Comparison of ENCODE assay signal across 16 cellular contexts in genomic region chr1:31905093-31905509, GRCh38. TPM values are rescaled to one million over a fixed set of nuclear protein-coding genes. Genes with fewer than 3 reads are reported as not detected.
DNase-seq lines count a peak whose midpoint lies in the region; ATAC-seq and TF ChIP-seq lines count a peak whose summit lies in the region.
"Had no signal": no experiment of that assay in that cellular context is flagged by ENCODE, and none has a peak within 500 bp of the region (broad histone marks: within the 10 kb centered on the region; RNA-seq: fewer than 3 reads in every experiment).

No MANE protein-coding gene starts in this region.

- TF ChIP-seq POLR2A in GM18505 (IDR thresholded peaks at IDR 0.05; ENCODE audit: borderline replicate concordance, extremely low read depth, insufficient read depth, insufficient read length), result peak; percentile 16

- no peak for DNase-seq in activated CD4-positive, alpha-beta T cell treated with anti-CD3 and anti-CD28 coated beads, Interleukin-2, amount 10 ng/mL, durations not matched to agents 24 days and 14 days
- DNase-seq in activated CD4-positive, alpha-beta T cell treated with anti-CD3 and anti-CD28 coated beads, Interleukin-2, amount 50 U/mL, for 4 hours, result no peak
- DNase-seq in activated naive CD8-positive, alpha-beta T cell treated with anti-CD3 and anti-CD28 coated beads, Interleukin-2, amount 10 ng/mL, durations not matched to agents 7 days and 5 days, result no peak
- DNase-seq in nephron progenitor cell (no peak), GM10248 (ENCODE audit: extremely low spot score) (no peak), pons (ENCODE audit: low spot score) (no peak)
- DNase-seq: activated effector memory CD4-positive, alpha-beta T cell treated with anti-CD3 and anti-CD28 coated beads, Interleukin-2, amount 50 U/mL, for 16 hours; DMS53; KG1; mesendoderm; NCI-H2081 treated with DMSO at 0.1 percent for 48 hours; Right ventricle myocardium superior; thyroid gland had no signal

- intact Hi-C loops in activated CD4-positive, alpha-beta T cell treated with anti-CD3 and anti-CD28 coated beads, Interleukin-2, amount 10 ng/mL, durations not matched to agents 24 days and 14 days (cut with micrococcal nuclease), result no loop called here

- peaks cover 5% of the 10 kb centered on the region for H3K9me3 Mint-ChIP-seq in activated CD4-positive, alpha-beta T cell treated with anti-CD3 and anti-CD28 coated beads, Interleukin-2, amount 10 ng/mL, durations not matched to agents 24 days and 14 days
- H3K9me3 Mint-ChIP-seq in activated naive CD8-positive, alpha-beta T cell treated with anti-CD3 and anti-CD28 coated beads, Interleukin-2, amount 10 ng/mL, durations not matched to agents 7 days and 5 days, result peaks cover 4% of the 10 kb centered on the region
- H3K9me3 Mint-ChIP-seq in nephron progenitor cell, result peaks cover 11% of the 10 kb centered on the region

- peaks cover 61% of the 10 kb centered on the region for H3K36me3 Mint-ChIP-seq in activated CD4-positive, alpha-beta T cell treated with anti-CD3 and anti-CD28 coated beads, Interleukin-2, amount 10 ng/mL, durations not matched to agents 24 days and 14 days (ENCODE audit: low read depth)
- peaks cover 53% of the 10 kb centered on the region for H3K36me3 Mint-ChIP-seq in activated naive CD8-positive, alpha-beta T cell treated with anti-CD3 and anti-CD28 coated beads, Interleukin-2, amount 10 ng/mL, durations not matched to agents 7 days and 5 days
- peaks cover 53% of the 10 kb centered on the region for H3K36me3 Mint-ChIP-seq in nephron progenitor cell (ENCODE audit: low read depth)

- peaks cover 34% of the 10 kb centered on the region for H3K4me1 Mint-ChIP-seq in activated CD4-positive, alpha-beta T cell treated with anti-CD3 and anti-CD28 coated beads, Interleukin-2, amount 10 ng/mL, durations not matched to agents 24 days and 14 days
- H3K4me1 Mint-ChIP-seq in activated naive CD8-positive, alpha-beta T cell treated with anti-CD3 and anti-CD28 coated beads, Interleukin-2, amount 10 ng/mL, durations not matched to agents 7 days and 5 days, result peaks cover 22% of the 10 kb centered on the region
- H3K4me1 Mint-ChIP-seq in nephron progenitor cell, result peaks cover 4% of the 10 kb centered on the region
- H3K4me1 Mint-ChIP-seq: neural progenitor cell had no signal

- H3K27ac Mint-ChIP-seq in activated CD4-positive, alpha-beta T cell treated with anti-CD3 and anti-CD28 coated beads, Interleukin-2, amount 10 ng/mL, durations not matched to agents 24 days and 14 days, result peak overlapping the region; percentile 36
- peak overlapping the region; percentile 37 for H3K27ac Mint-ChIP-seq in activated naive CD8-positive, alpha-beta T cell treated with anti-CD3 and anti-CD28 coated beads, Interleukin-2, amount 10 ng/mL, durations not matched to agents 7 days and 5 days
- H3K27ac Mint-ChIP-seq in nephron progenitor cell, result peak overlapping the region; percentile 17

- no peak overlapping the region for H3K4me3 Mint-ChIP-seq in activated CD4-positive, alpha-beta T cell treated with anti-CD3 and anti-CD28 coated beads, Interleukin-2, amount 10 ng/mL, durations not matched to agents 24 days and 14 days
- H3K4me3 Mint-ChIP-seq in activated naive CD8-positive, alpha-beta T cell treated with anti-CD3 and anti-CD28 coated beads, Interleukin-2, amount 10 ng/mL, durations not matched to agents 7 days and 5 days, result no peak overlapping the region
- H3K4me3 Mint-ChIP-seq in nephron progenitor cell, result no peak overlapping the region
- H3K4me3 Mint-ChIP-seq: neural progenitor cell had no signal

- ATAC-seq in GM18505 (IDR thresholded peaks at IDR 0.05; ENCODE audit: unreplicated experiment) (no peak), GM18502 (IDR thresholded peaks at IDR 0.05; ENCODE audit: poor library complexity, unreplicated experiment) (no peak)
- ATAC-seq in activated naive CD8-positive, alpha-beta T cell treated with anti-CD3 and anti-CD28 coated beads, Interleukin-2, amount 10 ng/mL, durations not matched to agents 7 days and 5 days (ENCODE audit: low read depth), result no peak

- POLR2A ChIA-PET in activated naive CD8-positive, alpha-beta T cell treated with anti-CD3 and anti-CD28 coated beads, Interleukin-2, amount 10 ng/mL, durations not matched to agents 7 days and 5 days (lab: Charles Lee), result interaction anchor here (0.5 to 1.7 kb wide), 7 partner anchors 15 to 71 kb away, joined by 3 to 6 read pairs (median 4); partner anchors contain the start of gene PTP4A2
- POLR2A ChIA-PET in GM10248 (lab: Yijun Ruan, JAX), result interaction anchor here (1.3 kb wide), 1 partner anchor 59 kb away, joined by 3 read pairs; no protein-coding TSS in a partner anchor

- H3K27me3 Mint-ChIP-seq in activated CD4-positive, alpha-beta T cell treated with anti-CD3 and anti-CD28 coated beads, Interleukin-2, amount 10 ng/mL, durations not matched to agents 24 days and 14 days, result no peaks in the 10 kb centered on the region
- no peaks in the 10 kb centered on the region for H3K27me3 Mint-ChIP-seq in activated naive CD8-positive, alpha-beta T cell treated with anti-CD3 and anti-CD28 coated beads, Interleukin-2, amount 10 ng/mL, durations not matched to agents 7 days and 5 days
- peaks cover 4% of the 10 kb centered on the region for H3K27me3 Mint-ChIP-seq in nephron progenitor cell (ENCODE audit: low read depth, poor library complexity)

- CTCF ChIA-PET in GM10248 (lab: Yijun Ruan, JAX), result interaction anchor here (0.8 to 5.2 kb wide), 6 partner anchors 9 to 59 kb away, joined by 3 to 23 read pairs (median 4); no protein-coding TSS in a partner anchor

- TF ChIP-seq CTCF in nephron progenitor cell (IDR thresholded peaks at IDR 0.05), result no peak
- no peak for TF ChIP-seq CTCF in GM10248 (IDR thresholded peaks at IDR 0.05; ENCODE audit: control extremely low read depth, extremely low read depth, low read depth, missing control alignments)

RNA-seq across cellular contexts. Expression of gene PTP4A2, which starts 33.1 kb away (rescaled TPM):
- 363 and 390 TPM in 2 replicates for total RNA-seq in activated CD4-positive, alpha-beta T cell treated with anti-CD3 and anti-CD28 coated beads, Interleukin-2, amount 10 ng/mL, durations not matched to agents 24 days and 14 days
- 100 to 1,000 TPM; 356 to 363 TPM for total RNA-seq in activated naive CD8-positive, alpha-beta T cell treated with anti-CD3 and anti-CD28 coated beads, Interleukin-2, amount 10 ng/mL, durations not matched to agents 7 days and 5 days
